8 cellular contexts compared by ENCODE assay signal in genomic region chr1:207004931-207005830, GRCh38. TPM values are rescaled to one million over a fixed set of nuclear protein-coding genes. Genes with fewer than 3 reads are reported as not detected.
DNase-seq lines count a peak whose midpoint lies in the region; ATAC-seq and TF ChIP-seq lines count a peak whose summit lies in the region.

No MANE protein-coding gene starts in this region.

- peak; percentile 91 for TF ChIP-seq CTCF in GM12865 (IDR thresholded peaks at IDR 0.05; ENCODE audit: insufficient read depth, low read depth, low read length, missing control alignments)
- peak; percentile 72 for TF ChIP-seq CTCF in WTC11 (IDR thresholded peaks at IDR 0.05)
- TF ChIP-seq CTCF in ovary (IDR thresholded peaks at IDR 0.05): no peak

- DNase-seq in ACHN: peak; percentile 87
- DNase-seq in GM12865 (ENCODE audit: low read depth): peak; percentile 55
- peak; percentile 54 for DNase-seq in NCI-H2029 (lab: John Stamatoyannopoulos, UW)
- peak; percentile 78 for DNase-seq in WTC11 (ENCODE audit: low spot score)
- DNase-seq in epithelial cell of prostate (ENCODE audit: low read depth, low spot score): no peak
- DNase-seq in myocyte (ENCODE audit: low read depth): peak; percentile 86
- DNase-seq in ovary: no peak

- no peaks in the 10 kb centered on the region for H3K4me1 ChIP-seq in ovary (ENCODE audit: insufficient read depth)

- TF ChIP-seq EP300 in ovary (IDR thresholded peaks at IDR 0.05): no peak

- H3K4me3 ChIP-seq in GM12865 (ENCODE audit: low read depth, low read length): no peak overlapping the region
- no peak overlapping the region for H3K4me3 ChIP-seq in ovary

- H3K27ac ChIP-seq in epithelial cell of prostate: peak overlapping the region; percentile 98
- no peak overlapping the region for H3K27ac ChIP-seq in ovary

- POLR2A ChIA-PET in WTC11 (lab: Charles Lee): no interaction called here

- intact Hi-C loops in ovary (cut with DNase I): no loop called here

- H3K36me3 Mint-ChIP-seq in WTC11: no peaks in the 10 kb centered on the region

- TF ChIP-seq POLR2A in ovary (IDR thresholded peaks at IDR 0.05): no peak

- H3K27me3 ChIP-seq in ovary: no peaks in the 10 kb centered on the region

- H3K36me3 ChIP-seq in ovary: no peaks in the 10 kb centered on the region

- H3K9me3 Mint-ChIP-seq in WTC11: peaks cover 3% of the 10 kb centered on the region; the same call in 1 of the 2 replicates

- H3K9me3 ChIP-seq in ovary: no peaks in the 10 kb centered on the region

- WGBS in ovary, 3 donors: 40 to 53% (median 50%) methylated on average over 9 of the region's 9 CpGs

- no peak overlapping the region for H3K27ac Mint-ChIP-seq in WTC11

- H3K4me1 Mint-ChIP-seq in WTC11: peaks cover 18% of the 10 kb centered on the region

- ATAC-seq in WTC11 (peak; percentile 94), HG03442 (IDR thresholded peaks at IDR 0.05; ENCODE audit: unreplicated experiment) (no peak)

- peaks cover 2% of the 10 kb centered on the region; the same call in 1 of the 2 replicates for H3K27me3 Mint-ChIP-seq in WTC11 (ENCODE audit: low read depth)

- no peak overlapping the region for H3K4me3 Mint-ChIP-seq in WTC11

- CTCF ChIA-PET in WTC11 (lab: Charles Lee): interaction anchor here (0.7 to 2.2 kb wide), 9 partner anchors 17 to 93 kb away, joined by 3 to 8 read pairs (median 4); partner anchors contain the start of gene C1orf116

- in situ Hi-C loops in ACHN (cut with HindIII; ENCODE audit: low pct_ligation_motif_present, low pct_unique_long_range_greater_than_20kb, low sequenced_read_pairs): no loop called here

TF ChIP-seq in WTC11, 78 proteins besides CTCF, POLR2A, EP300 and RAD21:
- TF ChIP-seq SMAD4 (CRISPR knock-in tag; IDR thresholded peaks at IDR 0.05): no peak
- no peak for TF ChIP-seq SMAD3 (CRISPR knock-in tag; IDR thresholded peaks at IDR 0.05; ENCODE audit: borderline replicate concordance)
- no peak for TF ChIP-seq AFF4 (CRISPR knock-in tag; IDR thresholded peaks at IDR 0.05; ENCODE audit: borderline replicate concordance)
- 0 out of 2 replicates have a peak, but pooled peaks have one; percentile 16 for TF ChIP-seq SP1 (CRISPR knock-in tag; conservative IDR thresholded peaks at IDR 0.05)
- no peak for TF ChIP-seq FOXJ3 (CRISPR knock-in tag; IDR thresholded peaks at IDR 0.05; ENCODE audit: borderline replicate concordance)

RNA-seq across cellular contexts. Expression of gene C1orf116, which starts 27.4 kb away (rescaled TPM):
- total RNA-seq in WTC11 (2021): 2.3 to 2.7 TPM (median 2.4 TPM) in 3 replicates
- total RNA-seq in myocyte: 0.13 TPM in 1 of 2 replicates, not detected in the other
- polyA plus RNA-seq in myocyte (2012): 0.06 TPM
- total RNA-seq in ovary: 1 to 10 TPM in 2 of 7 donors, under 1 TPM in 3, not detected in 2; 0.10 to 1.6 (median 0.72) TPM
- polyA plus RNA-seq in ovary: under 1 TPM; 0.02 to 0.07 TPM

RNA-seq across cellular contexts. Expression of gene FCAMR, which starts 34.9 kb away (rescaled TPM):
- total RNA-seq in WTC11 (2021) (not detected in 3 replicates), myocyte (not detected in 2 replicates), ovary (not detected)
- polyA plus RNA-seq in myocyte (2012): not detected
- polyA plus RNA-seq in ovary: not detected

RNA-seq across cellular contexts. Expression of gene YOD1, which starts 45.8 kb away (rescaled TPM):
- total RNA-seq in WTC11 (2021): 9.8 to 12.0 TPM (median 10.2 TPM) in 3 replicates
- 7.1 TPM in 2 replicates for total RNA-seq in myocyte
- 2.3 TPM for polyA plus RNA-seq in myocyte (2012)
- total RNA-seq in ovary: 1 to 10 TPM; 4.7 to 8.4 (median 6.3) TPM
- 1 to 10 TPM; 2.2 to 3.5 TPM for polyA plus RNA-seq in ovary

RNA-seq across cellular contexts. Expression of gene PFKFB2, which starts 47.9 kb away (rescaled TPM):
- 16.8 to 21.0 TPM (median 20.9 TPM) in 3 replicates for total RNA-seq in WTC11 (2021)
- total RNA-seq in myocyte: 5.7 and 6.0 TPM in 2 replicates
- polyA plus RNA-seq in myocyte (2012): 6.5 TPM
- total RNA-seq in ovary: 10 to 100 TPM in 2 of 7 donors, 1 to 10 TPM in 5; 5.0 to 11.4 (median 8.7) TPM
- 1 to 10 TPM; 3.0 to 7.7 TPM for polyA plus RNA-seq in ovary

RNA-seq across cellular contexts. Expression of gene PIGR, which starts 58.9 kb away (rescaled TPM):
- 1.8 to 2.2 TPM (median 1.9 TPM) in 3 replicates for total RNA-seq in WTC11 (2021)
- not detected in 2 replicates for total RNA-seq in myocyte
- not detected for polyA plus RNA-seq in myocyte (2012)
- 1 to 10 TPM in 3 of 7 donors, under 1 TPM in 3, not detected in 1; 0.10 to 5.3 (median 1.2) TPM for total RNA-seq in ovary
- polyA plus RNA-seq in ovary: under 1 TPM; 0.04 to 0.07 TPM

Comparison
In these comparisons a context has a peak if more than half of its experiments do, and no peak if none do; other contexts are left out.
1. DNase-seq: peak in ACHN (single experiment), GM12865 (single experiment), NCI-H2029 (single experiment), WTC11 (single experiment) and myocyte (single experiment); none in epithelial cell of prostate (single experiment) and ovary (0 of 5).
2. CTCF ChIP-seq: peak in GM12865 (single experiment) and WTC11 (single experiment); none in ovary (0 of 3).